ENCODE assay signal across 1 cellular context in the genomic region with DNA sequence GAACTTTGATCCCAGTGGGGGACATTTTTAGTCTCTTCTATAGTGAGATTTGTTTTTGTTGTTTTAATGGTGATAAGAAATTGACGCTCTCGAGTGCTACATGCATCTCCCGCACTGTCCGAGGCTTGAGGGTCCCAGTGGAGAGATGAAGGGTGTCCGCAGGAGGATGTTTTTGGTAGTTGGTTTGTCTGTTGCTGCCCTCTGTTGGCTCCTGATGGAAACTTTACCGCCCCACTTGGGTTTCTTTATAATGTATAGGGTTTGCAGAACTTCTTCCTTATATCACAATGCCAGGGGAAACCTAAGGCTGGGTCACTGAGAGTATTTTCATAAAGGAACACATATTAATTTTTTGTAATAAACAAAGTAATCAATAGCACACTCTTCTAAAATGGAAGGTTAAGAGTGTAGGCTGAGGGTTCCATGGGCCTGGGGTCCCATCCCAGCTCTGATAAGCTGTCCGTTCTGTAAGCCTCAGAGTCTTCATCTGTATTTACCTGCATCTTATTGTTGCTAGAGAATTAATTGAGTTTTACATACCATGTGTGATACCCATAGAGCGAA.
TF ChIP-seq lines count a peak whose summit lies in the region.

No MANE protein-coding gene starts in this region.

TF ChIP-seq in IMR-90, 13 proteins besides CTCF, POLR2A, EP300 and RAD21 (continued from another document):
- TF ChIP-seq FOS (IDR thresholded peaks at IDR 0.05; ENCODE audit: low read depth, low read length) = no peak
